ENCODE assay signal across 21 cellular contexts in the genomic region with DNA sequence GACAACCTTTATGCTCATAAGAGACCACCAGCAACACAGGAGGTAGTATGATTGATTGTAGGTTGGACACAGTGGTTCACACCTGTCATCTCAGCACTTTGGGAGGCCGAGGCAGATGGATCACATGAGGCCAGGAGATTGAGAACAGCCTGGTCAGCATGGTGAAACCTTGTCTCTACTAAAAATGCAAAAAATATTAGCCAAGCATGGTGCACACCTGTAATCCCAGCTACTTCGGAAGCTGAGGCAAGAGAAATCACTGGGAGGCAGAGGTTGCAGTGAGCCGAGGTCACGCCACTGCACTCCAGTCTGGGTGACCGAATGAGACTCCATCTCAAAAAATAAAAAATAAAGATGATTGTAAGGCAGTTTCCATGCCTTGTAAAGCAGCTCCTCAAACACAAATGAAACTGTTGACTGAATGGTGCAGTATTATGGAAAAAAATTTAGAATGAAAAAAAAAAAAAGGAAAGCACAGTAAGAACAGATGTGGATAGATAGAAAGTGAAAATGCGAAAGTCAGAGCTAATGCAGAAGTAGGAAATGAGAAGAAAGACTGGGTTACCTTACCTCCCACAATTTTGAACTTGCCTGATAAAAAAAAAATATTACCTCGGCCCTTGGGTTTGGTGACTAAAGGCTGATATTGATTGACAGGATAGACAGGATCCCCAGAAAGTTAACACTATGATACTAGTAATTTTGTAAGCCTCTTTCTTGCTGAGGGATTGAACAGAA.
"Had no signal": no experiment of that assay in that cellular context is flagged by ENCODE, and none has a peak within 500 bp of the region (broad histone marks: within the 10 kb centered on the region; RNA-seq: fewer than 3 reads in every experiment).

No MANE protein-coding gene starts in this region.

- H3K9me3 Mint-ChIP-seq: dendritic cell treated with granulocyte-macrophage colony-stimulating factor and Interleukin-4, amounts not matched to agents 40 ng/mL and 50 ng/mL, for 4 days; stimulated activated naive CD8-positive, alpha-beta T cell treated with anti-CD3 and anti-CD28 coated beads, Interleukin-15, amount 100 ng/mL, for 72 hours had no signal

- DNase-seq: effector CD8-positive, alpha-beta T cell; endodermal cell; foreskin fibroblast; gastrocnemius medialis; head of caudate nucleus; natural killer cell; pancreas; right lobe of liver; small intestine; stimulated activated CD4-positive, alpha-beta T cell treated with anti-CD3 and anti-CD28 coated beads, Interleukin-15, amount 100 ng/mL, for 24 hours; stimulated activated CD4-positive, alpha-beta T cell treated with anti-CD3 and anti-CD28 coated beads, Interleukin-2, amount 100 ng/mL, for 48 hours; stimulated activated naive B cell treated with anti-CD40 and anti-IgM and Interleukin-4, amounts not matched to agents 10 μg/mL and 1 μg/mL and 100 μg/mL, for 72 hours; stimulated activated naive CD8-positive, alpha-beta T cell treated with anti-CD3 and anti-CD28 coated beads, Interleukin-15, amount 100 ng/mL, for 72 hours; transverse colon; upper lobe of right lung; uterus had no signal

- ATAC-seq: esophagus mucosa; gastrocnemius medialis; left lobe of liver; natural killer cell; pancreas; right lobe of liver; stimulated activated naive B cell treated with anti-CD40 and anti-IgM and Interleukin-4, amounts not matched to agents 10 μg/mL and 1 μg/mL and 100 μg/mL, for 72 hours; stimulated activated naive CD8-positive, alpha-beta T cell treated with anti-CD3 and anti-CD28 coated beads, Interleukin-15, amount 100 ng/mL, for 72 hours; upper lobe of right lung had no signal

- H3K27ac Mint-ChIP-seq: dendritic cell treated with granulocyte-macrophage colony-stimulating factor and Interleukin-4, amounts not matched to agents 40 ng/mL and 50 ng/mL, for 4 days; endodermal cell; memory B cell; natural killer cell; progenitor cell of endocrine pancreas; stimulated activated naive B cell treated with anti-CD40 and anti-IgM and Interleukin-4, amounts not matched to agents 10 μg/mL and 1 μg/mL and 100 μg/mL, for 72 hours; stimulated activated naive CD8-positive, alpha-beta T cell treated with anti-CD3 and anti-CD28 coated beads, Interleukin-15, amount 100 ng/mL, for 72 hours had no signal

- H3K36me3 Mint-ChIP-seq: memory B cell; natural killer cell; stimulated activated naive B cell treated with anti-CD40 and anti-IgM and Interleukin-4, amounts not matched to agents 10 μg/mL and 1 μg/mL and 100 μg/mL, for 72 hours had no signal
